In the genomic region with DNA sequence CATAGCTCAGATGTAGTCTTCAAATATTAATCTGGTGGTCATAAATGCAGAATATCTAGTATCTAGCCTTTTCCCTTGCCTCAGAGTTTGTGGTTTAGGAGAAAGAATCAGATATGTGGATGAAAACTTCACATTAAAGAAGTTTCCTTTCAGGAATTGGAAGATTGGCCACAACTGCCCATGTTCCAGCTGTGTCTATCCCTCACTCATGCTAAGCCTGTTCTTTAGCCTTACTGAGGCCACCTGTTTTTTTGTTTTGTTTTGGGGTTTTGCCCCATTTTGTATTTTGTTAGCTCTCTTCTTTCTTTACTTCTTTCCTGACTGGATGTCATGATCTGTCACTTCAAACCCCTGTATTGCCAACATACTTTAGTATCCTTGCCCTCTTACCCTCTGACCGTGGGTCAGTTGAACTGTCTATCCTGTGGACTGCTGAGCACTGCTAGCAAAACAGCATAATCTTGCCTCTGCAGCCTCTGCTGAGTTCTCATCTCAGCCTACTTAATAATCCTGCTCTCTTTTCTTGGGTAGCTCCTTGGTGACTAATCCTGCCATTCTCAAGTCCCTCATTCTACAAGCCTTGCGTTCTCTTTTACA, we compare ENCODE assay signal across 33 cellular contexts. TPM values are rescaled to one million over a fixed set of nuclear protein-coding genes. Genes with fewer than 3 reads are reported as not detected.
"Had no signal": no experiment of that assay in that cellular context is flagged by ENCODE, and none has a peak within 500 bp of the region (broad histone marks: within the 10 kb centered on the region; RNA-seq: fewer than 3 reads in every experiment).

No MANE protein-coding gene starts in this region.

- H3K9me3 Mint-ChIP-seq: activated CD4-positive, alpha-beta T cell treated with anti-CD3 and anti-CD28 coated beads, Interleukin-2, amount 10 ng/mL, durations not matched to agents 7 days and 5 days; activated naive CD4-positive, alpha-beta T cell treated with anti-CD3 and anti-CD28 coated beads for 36 hours; activated naive CD4-positive, alpha-beta T cell treated with anti-CD3 and anti-CD28 coated beads, Interleukin-2, amount 50 U/mL, for 72 hours; activated T-cell treated with anti-CD3 and anti-CD28 coated beads, Interleukin-2, amount 50 U/mL, for 4 hours; activated T-helper 1 cell treated with anti-CD3 and anti-CD28 coated beads, Interleukin-12 subunit alpha, Interleukin-12 subunit beta, Interleukin-2, Interleukin-4 antibody, amounts not matched to agents 30 ng/mL and 10 ng/mL and 1 ng/mL, durations not matched to agents 14 hours and 24 hours and 36 hours; T-helper 1 cell treated with Interleukin-12 subunit alpha and Interleukin-12 subunit beta and Interleukin-4 antibody, amounts not matched to agents 30 μg/mL and 1 μg/mL, for 36 hours; T-helper 2 cell treated with Interferon-gamma antibody and Interleukin-4, amounts not matched to agents 5 μg/mL and 100 μg/mL, for 36 hours had no signal

- H3K27ac Mint-ChIP-seq: activated CD4-positive, alpha-beta T cell treated with anti-CD3 and anti-CD28 coated beads for 36 hours; activated CD4-positive, alpha-beta T cell treated with anti-CD3 and anti-CD28 coated beads, Interleukin-2, amount 10 ng/mL, durations not matched to agents 7 days and 5 days; activated naive CD4-positive, alpha-beta T cell treated with anti-CD3 and anti-CD28 coated beads for 36 hours; activated naive CD4-positive, alpha-beta T cell treated with anti-CD3 and anti-CD28 coated beads, Interleukin-2, amount 50 U/mL, for 72 hours; activated T-helper 1 cell treated with anti-CD3 and anti-CD28 coated beads, Interleukin-12 subunit alpha, Interleukin-12 subunit beta, Interleukin-2, Interleukin-4 antibody, amounts not matched to agents 30 ng/mL and 10 ng/mL and 1 ng/mL, durations not matched to agents 14 hours and 24 hours and 36 hours; T-helper 1 cell treated with Interleukin-12 subunit alpha and Interleukin-12 subunit beta and Interleukin-4 antibody, amounts not matched to agents 30 μg/mL and 1 μg/mL, for 36 hours; T-helper 2 cell treated with Interferon-gamma antibody and Interleukin-4, amounts not matched to agents 5 μg/mL and 100 μg/mL, for 36 hours had no signal

- H3K36me3 ChIP-seq: adrenal gland had no signal

- H3K27me3 ChIP-seq: adrenal gland, brain microvascular endothelial cell, SJSA1 had no signal

- H3K27ac ChIP-seq: adrenal gland, brain microvascular endothelial cell, SJSA1 had no signal

- H3K9me3 ChIP-seq: adrenal gland, SJSA1, SK-N-SH had no signal

- H3K4me3 ChIP-seq: adrenal gland, SJSA1 had no signal

- H3K27me3 Mint-ChIP-seq: activated CD4-positive, alpha-beta T cell treated with anti-CD3 and anti-CD28 coated beads for 36 hours; activated CD4-positive, alpha-beta T cell treated with anti-CD3 and anti-CD28 coated beads, Interleukin-2, amount 10 ng/mL, durations not matched to agents 7 days and 5 days had no signal

- H3K4me1 ChIP-seq: adrenal gland, SJSA1 had no signal

- H3K4me3 Mint-ChIP-seq: activated CD4-positive, alpha-beta T cell treated with anti-CD3 and anti-CD28 coated beads for 36 hours; activated CD4-positive, alpha-beta T cell treated with anti-CD3 and anti-CD28 coated beads, Interleukin-2, amount 10 ng/mL, durations not matched to agents 7 days and 5 days; activated naive CD4-positive, alpha-beta T cell treated with anti-CD3 and anti-CD28 coated beads for 36 hours; activated T-cell treated with anti-CD3 and anti-CD28 coated beads, Interleukin-2, amount 50 U/mL, for 4 hours; activated T-helper 1 cell treated with anti-CD3 and anti-CD28 coated beads, Interleukin-12 subunit alpha, Interleukin-12 subunit beta, Interleukin-2, Interleukin-4 antibody, amounts not matched to agents 30 ng/mL and 10 ng/mL and 1 ng/mL, durations not matched to agents 14 hours and 24 hours and 36 hours; T-helper 1 cell treated with Interleukin-12 subunit alpha and Interleukin-12 subunit beta and Interleukin-4 antibody, amounts not matched to agents 30 μg/mL and 1 μg/mL, for 36 hours; T-helper 2 cell treated with Interferon-gamma antibody and Interleukin-4, amounts not matched to agents 5 μg/mL and 100 μg/mL, for 36 hours had no signal

- DNase-seq: activated CD4-positive, alpha-beta T cell treated with anti-CD3 and anti-CD28 coated beads for 36 hours; activated CD4-positive, alpha-beta T cell treated with anti-CD3 and anti-CD28 coated beads, Interleukin-2, amount 10 ng/mL, durations not matched to agents 7 days and 5 days; activated CD4-positive, alpha-beta T cell treated with anti-CD3 and anti-CD28 coated beads, Interleukin-2, amount 50 U/mL, for 48 hours; activated CD8-positive, alpha-beta memory T cell treated with anti-CD3 and anti-CD28 coated beads, Interleukin-2, amount 50 U/mL, for 4 hours; activated gamma-delta T cell treated with Interleukin-2 at 50 U/mL for 16 hours; activated naive CD4-positive, alpha-beta T cell treated with anti-CD3 and anti-CD28 coated beads for 36 hours; activated T-cell treated with anti-CD3 and anti-CD28 coated beads for 4 hours; activated T-cell treated with anti-CD3 and anti-CD28 coated beads, Interleukin-2, amount 50 U/mL, for 4 hours; adrenal gland; anterior cingulate cortex; brain microvascular endothelial cell; central memory CD4-positive, alpha-beta T cell; Kasumi-1; KG1; MM.1S; MV-4-11; NCI-H1092 treated with DMSO at 0.1 percent for 48 hours; NCI-H1417; NCI-H187 treated with DMSO at 0.1 percent for 48 hours; NCI-H2081 treated with DMSO at 0.1 percent for 48 hours; NCI-H226; NCI-H446 treated with DMSO at 0.1 percent for 48 hours; NCI-H524 treated with DMSO at 0.1 percent for 48 hours; SHP77; SK-N-SH had no signal

- H3K4me2 ChIP-seq: SK-N-SH had no signal

- H3K36me3 Mint-ChIP-seq: activated naive CD4-positive, alpha-beta T cell treated with anti-CD3 and anti-CD28 coated beads, Interleukin-2, amount 50 U/mL, for 72 hours had no signal

- H3K9me2 ChIP-seq: SK-N-SH had no signal

- ATAC-seq: activated CD4-positive, alpha-beta T cell treated with anti-CD3 and anti-CD28 coated beads for 36 hours; activated CD4-positive, CD25-positive, alpha-beta regulatory T cell treated with anti-CD3 and anti-CD28 coated beads, Interleukin-2, amount 50 U/mL, for 24 hours; activated naive CD4-positive, alpha-beta T cell treated with anti-CD3 and anti-CD28 coated beads, Interleukin-2, amount 50 U/mL, for 72 hours; activated T-cell treated with anti-CD3 and anti-CD28 coated beads, Interleukin-2, amount 50 U/mL, for 4 hours; Panc1 had no signal

- H3K9ac ChIP-seq: SK-N-SH had no signal

RNA-seq across cellular contexts. Expression of a gene that starts 47.4 kb away (rescaled TPM):
- total RNA-seq: activated CD4-positive, alpha-beta T cell treated with anti-CD3 and anti-CD28 coated beads for 36 hours; activated CD4-positive, alpha-beta T cell treated with anti-CD3 and anti-CD28 coated beads, Interleukin-2, amount 10 ng/mL, durations not matched to agents 7 days and 5 days; activated naive CD4-positive, alpha-beta T cell treated with anti-CD3 and anti-CD28 coated beads for 36 hours; activated naive CD4-positive, alpha-beta T cell treated with anti-CD3 and anti-CD28 coated beads, Interleukin-2, amount 50 U/mL, for 72 hours; activated T-cell treated with anti-CD3 and anti-CD28 coated beads, Interleukin-2, amount 50 U/mL, for 4 hours; activated T-helper 1 cell treated with anti-CD3 and anti-CD28 coated beads, Interleukin-12 subunit alpha, Interleukin-12 subunit beta, Interleukin-2, Interleukin-4 antibody, amounts not matched to agents 30 ng/mL and 10 ng/mL and 1 ng/mL, durations not matched to agents 14 hours and 24 hours and 36 hours; adrenal gland; RPMI7951; SJSA1 had no signal
- polyA plus RNA-seq: adrenal gland, SK-N-SH had no signal
